22 cellular contexts compared by ENCODE assay signal in genomic region chr5:166441-167372, GRCh38. TPM values are rescaled to one million over a fixed set of nuclear protein-coding genes. Genes with fewer than 3 reads are reported as not detected.
DNase-seq lines count a peak whose midpoint lies in the region; ATAC-seq and TF ChIP-seq lines count a peak whose summit lies in the region.
"Had no signal": no experiment of that assay in that cellular context is flagged by ENCODE, and none has a peak within 500 bp of the region (broad histone marks: within the 10 kb centered on the region; RNA-seq: fewer than 3 reads in every experiment).

No MANE protein-coding gene starts in this region.

- no peak overlapping the region for H4K8ac ChIP-seq in H9 (replicated peaks; ENCODE audit: insufficient read length, low read depth, low read length)

- DNase-seq in H9 (peak; percentile 31), WTC11 (ENCODE audit: low spot score) (peak; percentile 35), ovary (peak in 3 of 5 donors; percentile 13 to 31 (median 29)), NCI-H748 treated with DMSO at 0.1 percent for 48 hours (lab: John Stamatoyannopoulos, UW) (no peak)
- no peak for DNase-seq in activated CD8-positive, alpha-beta T cell treated with anti-CD3 and anti-CD28 coated beads, Interleukin-2, amount 10 ng/mL, durations not matched to agents 7 days and 5 days
- DNase-seq: activated CD4-positive, alpha-beta T cell treated with anti-CD3 and anti-CD28 coated beads for 48 hours; activated CD8-positive, alpha-beta memory T cell treated with anti-CD3 and anti-CD28 coated beads, Interleukin-2, amount 10 ng/mL, durations not matched to agents 7 days and 5 days; colonic mucosa; DMS53; GF-D8; natural killer cell; NCI-H187; SJCRH30; stimulated activated CD4-positive, alpha-beta T cell treated with anti-CD3 and anti-CD28 coated beads, Interleukin-2, amount 100 ng/mL, for 24 hours; stimulated activated naive B cell treated with anti-CD40 and anti-IgM and Interleukin-4, amounts not matched to agents 10 μg/mL and 1 μg/mL and 100 μg/mL, for 72 hours; T-cell had no signal

- no peak overlapping the region for H3T11ph ChIP-seq in H9 (ENCODE audit: low read length)

- H3K27me3 ChIP-seq in BLaER1, result no peaks in the 10 kb centered on the region
- no peaks in the 10 kb centered on the region for H3K27me3 ChIP-seq in H9 (ENCODE audit: insufficient read depth, low read length)
- H3K27me3 ChIP-seq in ovary, result no peaks in the 10 kb centered on the region
- H3K27me3 ChIP-seq: colonic mucosa, SJCRH30 had no signal

- H3K4ac ChIP-seq in H9 (ENCODE audit: low read depth, low read length), result no peak overlapping the region

- H2BK12ac ChIP-seq in H9 (ENCODE audit: insufficient read length, low read depth, low read length), result no peak overlapping the region

- no peak for TF ChIP-seq POLR2A in ovary (IDR thresholded peaks at IDR 0.05)

- no peak overlapping the region for H2AFZ ChIP-seq in H9 (ENCODE audit: low read length)

- H3K4me3 Mint-ChIP-seq in H9 (no peak overlapping the region), WTC11 (no peak overlapping the region)
- H3K4me3 Mint-ChIP-seq in activated CD8-positive, alpha-beta T cell treated with anti-CD3 and anti-CD28 coated beads, Interleukin-2, amount 10 ng/mL, durations not matched to agents 7 days and 5 days, result no peak overlapping the region
- H3K4me3 Mint-ChIP-seq: activated CD8-positive, alpha-beta memory T cell treated with anti-CD3 and anti-CD28 coated beads, Interleukin-2, amount 10 ng/mL, durations not matched to agents 7 days and 5 days; activated T-helper 17 cell treated with anti-CD3 and anti-CD28 coated beads, Interleukin-2, amount 50 U/mL, for 72 hours; natural killer cell; stimulated activated naive B cell treated with anti-CD40 and anti-IgM and Interleukin-4, amounts not matched to agents 10 μg/mL and 1 μg/mL and 100 μg/mL, for 72 hours; T-cell had no signal

- H3K79me1 ChIP-seq in H9 (ENCODE audit: insufficient read depth, low read depth, low read length, poor library complexity, severe bottlenecking), result no peaks in the 10 kb centered on the region

- no peak for TF ChIP-seq EP300 in ovary (IDR thresholded peaks at IDR 0.05)

- H3K79me2 ChIP-seq in H9 (ENCODE audit: insufficient read depth, low read length), result no peaks in the 10 kb centered on the region

- H3K23ac ChIP-seq in H9 (ENCODE audit: insufficient read length, low read depth, low read length), result no peak overlapping the region

- ATAC-seq in WTC11, result no peak
- no peak for ATAC-seq in activated CD8-positive, alpha-beta T cell treated with anti-CD3 and anti-CD28 coated beads, Interleukin-2, amount 10 ng/mL, durations not matched to agents 7 days and 5 days
- ATAC-seq in GM19324 (IDR thresholded peaks at IDR 0.05; ENCODE audit: low FRiP score, unreplicated experiment), result no peak
- ATAC-seq: activated CD8-positive, alpha-beta memory T cell treated with anti-CD3 and anti-CD28 coated beads, Interleukin-2, amount 10 ng/mL, durations not matched to agents 7 days and 5 days; activated T-helper 17 cell treated with anti-CD3 and anti-CD28 coated beads, Interleukin-2, amount 50 U/mL, for 72 hours; natural killer cell; stimulated activated naive B cell treated with anti-CD40 and anti-IgM and Interleukin-4, amounts not matched to agents 10 μg/mL and 1 μg/mL and 100 μg/mL, for 72 hours; T-cell had no signal

- no peak overlapping the region for H2BK120ac ChIP-seq in H9 (ENCODE audit: low read depth, low read length, poor library complexity, severe bottlenecking)

- no peak overlapping the region for H4K91ac ChIP-seq in H9 (ENCODE audit: insufficient read length, low read depth, low read length)

- H3K14ac ChIP-seq in H9 (ENCODE audit: insufficient read depth, low read length), result no peak overlapping the region

- WGBS in H9 (ENCODE audit: extremely low coverage, insufficient read length, low lambda C conversion rate), result no CpG with 5 or more reads among the region's 27 CpGs
- WGBS in ovary, 3 donors, result 89 to 93% (median 90%) methylated on average over 25 to 27 of the region's 27 CpGs

- TF ChIP-seq CTCF in H9 (conservative IDR thresholded peaks at IDR 0.05) (no peak), WTC11 (IDR thresholded peaks at IDR 0.05) (no peak), ovary (IDR thresholded peaks at IDR 0.05) (no peak)

- no peak overlapping the region for H2BK20ac ChIP-seq in H9 (ENCODE audit: low read depth, low read length, poor library complexity, severe bottlenecking)

- H3K36me3 Mint-ChIP-seq in H9 (ENCODE audit: insufficient read depth in 1 of 3, low read depth in 3 of 3) (peaks cover 15 to 55% (median 50%) of the 10 kb centered on the region in 3 experiments), WTC11 (peaks cover 23% of the 10 kb centered on the region)
- no peaks in the 10 kb centered on the region for H3K36me3 Mint-ChIP-seq in activated CD8-positive, alpha-beta T cell treated with anti-CD3 and anti-CD28 coated beads, Interleukin-2, amount 10 ng/mL, durations not matched to agents 7 days and 5 days (ENCODE audit: low read depth)
- H3K36me3 Mint-ChIP-seq: activated CD8-positive, alpha-beta memory T cell treated with anti-CD3 and anti-CD28 coated beads, Interleukin-2, amount 10 ng/mL, durations not matched to agents 7 days and 5 days; natural killer cell; stimulated activated naive B cell treated with anti-CD40 and anti-IgM and Interleukin-4, amounts not matched to agents 10 μg/mL and 1 μg/mL and 100 μg/mL, for 72 hours; T-cell had no signal

- H3K27ac ChIP-seq in BLaER1, result no peak overlapping the region
- no peak overlapping the region for H3K27ac ChIP-seq in H9 (ENCODE audit: insufficient read length, low read depth, low read length)
- H3K27ac ChIP-seq in ovary, result no peak overlapping the region
- H3K27ac ChIP-seq: colonic mucosa, KMS-11, SJCRH30 had no signal

- H3K23me2 ChIP-seq in H9 (ENCODE audit: insufficient read length, low read depth, low read length, poor library complexity, severe bottlenecking), result no peaks in the 10 kb centered on the region

- H4K5ac ChIP-seq in H9 (ENCODE audit: insufficient read length, low read depth, low read length), result no peak overlapping the region

- H3K4me1 ChIP-seq in BLaER1, result peaks cover 77% of the 10 kb centered on the region
- no peaks in the 10 kb centered on the region for H3K4me1 ChIP-seq in H9 (ENCODE audit: insufficient read depth, low read length)
- H3K4me1 ChIP-seq in ovary (ENCODE audit: insufficient read depth), result peaks cover 16% of the 10 kb centered on the region
- H3K4me1 ChIP-seq: colonic mucosa had no signal

- H3K4me3 ChIP-seq in BLaER1, result no peak overlapping the region
- no peak overlapping the region for H3K4me3 ChIP-seq in ovary
- H3K4me3 ChIP-seq: colonic mucosa, SJCRH30 had no signal

- H3K27ac Mint-ChIP-seq in H9 (peak overlapping the region in 1 of 3 experiments; percentile 81; a peak in 2 of 7 replicates), WTC11 (peak overlapping the region; percentile 53; the same call in 1 of the 2 replicates)
- no peak overlapping the region for H3K27ac Mint-ChIP-seq in activated CD8-positive, alpha-beta T cell treated with anti-CD3 and anti-CD28 coated beads, Interleukin-2, amount 10 ng/mL, durations not matched to agents 7 days and 5 days
- H3K27ac Mint-ChIP-seq: activated CD8-positive, alpha-beta memory T cell treated with anti-CD3 and anti-CD28 coated beads, Interleukin-2, amount 10 ng/mL, durations not matched to agents 7 days and 5 days; activated T-helper 17 cell treated with anti-CD3 and anti-CD28 coated beads, Interleukin-2, amount 50 U/mL, for 72 hours; natural killer cell; stimulated activated naive B cell treated with anti-CD40 and anti-IgM and Interleukin-4, amounts not matched to agents 10 μg/mL and 1 μg/mL and 100 μg/mL, for 72 hours; T-cell had no signal

- intact Hi-C loops in ovary (cut with DNase I), result no loop called here

- H3K4me1 Mint-ChIP-seq in H9 (peaks cover 0 to 5% of the 10 kb centered on the region in 2 experiments; a peak in 1 of 4 replicates), WTC11 (no peaks in the 10 kb centered on the region)
- H3K4me1 Mint-ChIP-seq in activated CD8-positive, alpha-beta T cell treated with anti-CD3 and anti-CD28 coated beads, Interleukin-2, amount 10 ng/mL, durations not matched to agents 7 days and 5 days (ENCODE audit: low read depth), result no peaks in the 10 kb centered on the region
- H3K4me1 Mint-ChIP-seq: activated CD8-positive, alpha-beta memory T cell treated with anti-CD3 and anti-CD28 coated beads, Interleukin-2, amount 10 ng/mL, durations not matched to agents 7 days and 5 days; activated T-helper 17 cell treated with anti-CD3 and anti-CD28 coated beads, Interleukin-2, amount 50 U/mL, for 72 hours; natural killer cell; stimulated activated naive B cell treated with anti-CD40 and anti-IgM and Interleukin-4, amounts not matched to agents 10 μg/mL and 1 μg/mL and 100 μg/mL, for 72 hours; T-cell had no signal

- no peaks in the 10 kb centered on the region for H4K20me1 ChIP-seq in BLaER1
- H4K20me1 ChIP-seq in H9 (ENCODE audit: control insufficient read depth, insufficient read depth, insufficient read length), result no peaks in the 10 kb centered on the region

- H3K18ac ChIP-seq in H9 (ENCODE audit: insufficient read length, low read depth, low read length), result no peak overlapping the region

- no peak overlapping the region for H3K56ac ChIP-seq in H9 (ENCODE audit: insufficient read length, low read depth, low read length)

- H3K9me3 Mint-ChIP-seq in H9 (peaks cover 15 to 17% of the 10 kb centered on the region in 2 experiments), WTC11 (peaks cover 12% of the 10 kb centered on the region)
- H3K9me3 Mint-ChIP-seq in activated CD8-positive, alpha-beta T cell treated with anti-CD3 and anti-CD28 coated beads, Interleukin-2, amount 10 ng/mL, durations not matched to agents 7 days and 5 days (ENCODE audit: insufficient read depth), result no peaks in the 10 kb centered on the region
- H3K9me3 Mint-ChIP-seq: activated T-helper 17 cell treated with anti-CD3 and anti-CD28 coated beads, Interleukin-2, amount 50 U/mL, for 72 hours; natural killer cell; T-cell had no signal

- H3K9me3 ChIP-seq in BLaER1 (peaks cover 5% of the 10 kb centered on the region; the same call in 1 of the 2 replicates), H9 (ENCODE audit: control insufficient read depth, low read depth, low read length) (no peaks in the 10 kb centered on the region), ovary (no peaks in the 10 kb centered on the region)
- H3K9me3 ChIP-seq: colonic mucosa, SJCRH30 had no signal

- H3K9ac ChIP-seq in BLaER1 (no peak overlapping the region), H9 (ENCODE audit: extremely low read depth, insufficient read length, low read length) (no peak overlapping the region)
- H3K9ac ChIP-seq: KMS-11 had no signal

- POLR2A ChIA-PET in WTC11 (lab: Charles Lee), result no interaction called here
- POLR2A ChIA-PET in activated CD8-positive, alpha-beta T cell treated with anti-CD3 and anti-CD28 coated beads, Interleukin-2, amount 10 ng/mL, durations not matched to agents 7 days and 5 days (lab: Charles Lee), result no interaction called here

- CTCF ChIA-PET in WTC11 (lab: Charles Lee), result no interaction called here
- CTCF ChIA-PET in activated CD8-positive, alpha-beta T cell treated with anti-CD3 and anti-CD28 coated beads, Interleukin-2, amount 10 ng/mL, durations not matched to agents 7 days and 5 days (lab: Charles Lee), result no interaction called here

- no peaks in the 10 kb centered on the region for H3K27me3 Mint-ChIP-seq in H9 (ENCODE audit: low read depth)
- H3K27me3 Mint-ChIP-seq in WTC11 (ENCODE audit: low read depth), result no peaks in the 10 kb centered on the region
- H3K27me3 Mint-ChIP-seq in activated CD8-positive, alpha-beta T cell treated with anti-CD3 and anti-CD28 coated beads, Interleukin-2, amount 10 ng/mL, durations not matched to agents 7 days and 5 days (ENCODE audit: low read depth), result no peaks in the 10 kb centered on the region
- H3K27me3 Mint-ChIP-seq: activated CD8-positive, alpha-beta memory T cell treated with anti-CD3 and anti-CD28 coated beads, Interleukin-2, amount 10 ng/mL, durations not matched to agents 7 days and 5 days; activated T-helper 17 cell treated with anti-CD3 and anti-CD28 coated beads, Interleukin-2, amount 50 U/mL, for 72 hours; stimulated activated naive B cell treated with anti-CD40 and anti-IgM and Interleukin-4, amounts not matched to agents 10 μg/mL and 1 μg/mL and 100 μg/mL, for 72 hours; T-cell had no signal

- H2AK5ac ChIP-seq in H9 (ENCODE audit: insufficient read length, low read length), result no peak overlapping the region

- H2BK15ac ChIP-seq in H9 (ENCODE audit: low read depth, low read length), result no peak overlapping the region

- peak overlapping the region; percentile 80; the same call in 1 of the 2 replicates for H3K4me2 ChIP-seq in BLaER1
- no peak overlapping the region for H3K4me2 ChIP-seq in H9 (ENCODE audit: insufficient read depth, insufficient read length, low read length)
- H3K4me2 ChIP-seq: KMS-11 had no signal

- no peak overlapping the region for H2BK5ac ChIP-seq in H9 (ENCODE audit: insufficient read length, low read length)

- peaks cover 41% of the 10 kb centered on the region for H3K36me3 ChIP-seq in BLaER1
- H3K36me3 ChIP-seq in ovary, result no peaks in the 10 kb centered on the region
- H3K36me3 ChIP-seq: colonic mucosa, SJCRH30 had no signal

RNA-seq across cellular contexts. Expression of gene LRRC14B, which starts 24.6 kb away (rescaled TPM):
- total RNA-seq in H9 (2021), result not detected in 2 replicates
- 0.11 TPM in 1 of 3 replicates, not detected in the others for total RNA-seq in WTC11 (2021)
- total RNA-seq in ovary, result under 1 TPM in 2 of 7 donors, not detected in 5; 0.38 to 0.92 TPM
- polyA plus RNA-seq in ovary, result under 1 TPM in 1 of 2 donors, not detected in 1; 0.04 TPM
- total RNA-seq in activated CD8-positive, alpha-beta T cell treated with anti-CD3 and anti-CD28 coated beads, Interleukin-2, amount 10 ng/mL, durations not matched to agents 7 days and 5 days, result not detected
- total RNA-seq: activated CD8-positive, alpha-beta memory T cell treated with anti-CD3 and anti-CD28 coated beads, Interleukin-2, amount 10 ng/mL, durations not matched to agents 7 days and 5 days; activated T-helper 17 cell treated with anti-CD3 and anti-CD28 coated beads, Interleukin-2, amount 50 U/mL, for 72 hours; colonic mucosa; HT-29; natural killer cell; SJCRH30; T-cell had no signal
- polyA plus RNA-seq: adipose tissue had no signal

RNA-seq across cellular contexts. Expression of gene CCDC127, which starts 51.2 kb away (rescaled TPM):
- total RNA-seq in H9 (2021) (9.0 and 9.4 TPM in 2 replicates), WTC11 (2021) (5.3 to 8.4 TPM (median 6.3 TPM) in 3 replicates), ovary (1 to 10 TPM; 2.5 to 9.9 (median 6.0) TPM)
- 1 to 10 TPM; 4.7 to 6.8 TPM for polyA plus RNA-seq in ovary
- total RNA-seq in activated CD8-positive, alpha-beta T cell treated with anti-CD3 and anti-CD28 coated beads, Interleukin-2, amount 10 ng/mL, durations not matched to agents 7 days and 5 days, result 1 to 10 TPM; 5.3 to 6.8 TPM

RNA-seq across cellular contexts. Expression of gene SDHA, which starts 51.4 kb away (rescaled TPM):
- total RNA-seq in H9 (2021) (78.7 and 84.8 TPM in 2 replicates), WTC11 (2021) (135 to 145 TPM (median 137 TPM) in 3 replicates), ovary (100 to 1,000 TPM in 4 of 7 donors, 10 to 100 TPM in 3; 69.6 to 169 (median 103) TPM)
- polyA plus RNA-seq in ovary, result 100 to 1,000 TPM in 1 of 2 donors, 10 to 100 TPM in 1; 94.7 to 112 TPM
- 100 to 1,000 TPM; 145 to 152 TPM for total RNA-seq in activated CD8-positive, alpha-beta T cell treated with anti-CD3 and anti-CD28 coated beads, Interleukin-2, amount 10 ng/mL, durations not matched to agents 7 days and 5 days

Comparison
In these comparisons a context has a peak if more than half of its experiments do, and no peak if none do; other contexts are left out.
1. DNase-seq: peak in H9 (single experiment), WTC11 (single experiment) and ovary (3 of 5); none in activated CD8-positive, alpha-beta T cell treated with anti-CD3 and anti-CD28 coated beads, Interleukin-2, amount 10 ng/mL, durations not matched to agents 7 days and 5 days (single experiment) and NCI-H748 treated with DMSO at 0.1 percent for 48 hours (single experiment).